In genomic region chr4:41990383-41991111, GRCh38 we compare ENCODE assay signal across 8 cellular contexts.
A peak's percentile ranks its signal among the peaks of the same experiment; 100 is the strongest.
DNase-seq lines count a peak whose midpoint lies in the region; ATAC-seq and TF ChIP-seq lines count a peak whose summit lies in the region.

SLC30A9 (plus strand) TSS chr4:41990530; CDS start chr4:41990652, 122 bp downstream.

- peak; percentile 44 for TF ChIP-seq CTCF in 22Rv1 (IDR thresholded peaks at IDR 0.05)
- peak; percentile 39 for TF ChIP-seq CTCF in astrocyte of the spinal cord (IDR thresholded peaks at IDR 0.05; ENCODE audit: low read depth, low read length)
- peak; percentile 24 for TF ChIP-seq CTCF in retinal pigment epithelial cell (conservative IDR thresholded peaks at IDR 0.05; ENCODE audit: low read depth, low read length)

- DNase-seq in NCI-H2081 (lab: John Stamatoyannopoulos, UW) (peak; percentile 91 to 97), T1000 (lab: John Stamatoyannopoulos, UW) (peak; percentile 92), astrocyte of the spinal cord (ENCODE audit: low read depth, low spot score) (peak; percentile 94), hypothalamus (lab: John Stamatoyannopoulos, UW) (peak; percentile 41 to 96 (median 92)), retinal pigment epithelial cell (ENCODE audit: low read depth) (peak; percentile 78)

- peak within 1 kb of the TSS; percentile 72 for H3K27ac ChIP-seq in 22Rv1

- in situ Hi-C loops in astrocyte of the spinal cord (cut with HindIII; ENCODE audit: low sequenced_read_pairs): no loop called here

- H3K4me3 ChIP-seq in astrocyte of the spinal cord (ENCODE audit: low read depth, low read length) (peak within 1 kb of the TSS; percentile 86), retinal pigment epithelial cell (ENCODE audit: low read length) (peak within 1 kb of the TSS; percentile 62)

- ATAC-seq in GM18511 (IDR thresholded peaks at IDR 0.05; ENCODE audit: unreplicated experiment) (peak; percentile 99), HG03039 (IDR thresholded peaks at IDR 0.05; ENCODE audit: unreplicated experiment) (peak; percentile 99)

Comparison
In these comparisons a context has a peak if more than half of its experiments do, and no peak if none do; other contexts are left out.
1. Peak in every context shown above with its lines: DNase-seq, ATAC-seq, H3K4me3 ChIP-seq and H3K27ac ChIP-seq.